ENCODE assay signal across 8 cellular contexts in genomic region chr3:52299815-52300611, GRCh38. TPM values are rescaled to one million over a fixed set of nuclear protein-coding genes. Genes with fewer than 3 reads are reported as not detected.
DNase-seq lines count a peak whose midpoint lies in the region; FAIRE-seq and TF ChIP-seq lines count a peak whose summit lies in the region.

No MANE protein-coding gene starts in this region.

- TF ChIP-seq CTCF in fibroblast of the aortic adventitia (IDR thresholded peaks at IDR 0.05; ENCODE audit: insufficient read depth, low read length), result peak; percentile 29

- no peak for DNase-seq in GM12891 (ENCODE audit: insufficient read length, low spot score)
- peak; percentile 63 to 75 for DNase-seq in NCI-H524 (lab: John Stamatoyannopoulos, UW)
- peak; percentile 49 for DNase-seq in fibroblast of the aortic adventitia (ENCODE audit: low read depth)
- no peak for DNase-seq in activated T-helper 2 cell treated with anti-CD3 and anti-CD28 coated beads, Interferon-gamma antibody, Interleukin-2, Interleukin-4, amounts not matched to agents 10 μg/mL and 5 μg/mL and 100 μg/mL, durations not matched to agents 14 hours and 24 hours and 36 hours (ENCODE audit: low spot score)
- DNase-seq in activated CD4-positive, alpha-beta T cell treated with anti-CD3 and anti-CD28 coated beads, Interleukin-2, amount 50 U/mL, for 1 hour, result no peak
- no peak for DNase-seq in stimulated activated CD4-positive, alpha-beta T cell treated with anti-CD3 and anti-CD28 coated beads, Interleukin-1b, Interleukin-23, amount 100 ng/mL, for 48 hours
- DNase-seq in activated naive CD4-positive, alpha-beta T cell treated with Interleukin-2 at 50 U/mL for 16 hours, result no peak

- H2AFZ ChIP-seq in neuron (ENCODE audit: low read depth, low read length), result no peak overlapping the region

- H3K4me1 ChIP-seq in neuron (ENCODE audit: insufficient read depth, low read length), result peaks cover 52% of the 10 kb centered on the region

- FAIRE-seq in GM12891 (lab: Jason Lieb, UNC), result peak; percentile 80

- intact Hi-C loops in activated T-helper 2 cell treated with anti-CD3 and anti-CD28 coated beads, Interferon-gamma antibody, Interleukin-2, Interleukin-4, amounts not matched to agents 10 μg/mL and 5 μg/mL and 100 μg/mL, durations not matched to agents 14 hours and 24 hours and 36 hours (cut with micrococcal nuclease), result no loop called here

- no peak for TF ChIP-seq POLR2A in GM12891 (IDR thresholded peaks at IDR 0.05; ENCODE audit: low read depth, low read length)

- H3K4me1 Mint-ChIP-seq in activated T-helper 2 cell treated with anti-CD3 and anti-CD28 coated beads, Interferon-gamma antibody, Interleukin-2, Interleukin-4, amounts not matched to agents 10 μg/mL and 5 μg/mL and 100 μg/mL, durations not matched to agents 14 hours and 24 hours and 36 hours (ENCODE audit: low read depth), result peaks cover 2% of the 10 kb centered on the region

- no peak overlapping the region for H3K4me3 ChIP-seq in fibroblast of the aortic adventitia (ENCODE audit: low read depth, low read length)
- H3K4me3 ChIP-seq in neuron (ENCODE audit: low read length), result peak overlapping the region; percentile 66

- no peaks in the 10 kb centered on the region for H3K27me3 Mint-ChIP-seq in activated T-helper 2 cell treated with anti-CD3 and anti-CD28 coated beads, Interferon-gamma antibody, Interleukin-2, Interleukin-4, amounts not matched to agents 10 μg/mL and 5 μg/mL and 100 μg/mL, durations not matched to agents 14 hours and 24 hours and 36 hours (ENCODE audit: low read depth)

- H3K4me3 Mint-ChIP-seq in activated T-helper 2 cell treated with anti-CD3 and anti-CD28 coated beads, Interferon-gamma antibody, Interleukin-2, Interleukin-4, amounts not matched to agents 10 μg/mL and 5 μg/mL and 100 μg/mL, durations not matched to agents 14 hours and 24 hours and 36 hours (ENCODE audit: low read depth), result no peak overlapping the region

- no peaks in the 10 kb centered on the region for H3K9me3 ChIP-seq in neuron (ENCODE audit: low read length)

- H3K36me3 ChIP-seq in neuron (ENCODE audit: insufficient read depth, low read length), result no peaks in the 10 kb centered on the region

- H3K36me3 Mint-ChIP-seq in activated T-helper 2 cell treated with anti-CD3 and anti-CD28 coated beads, Interferon-gamma antibody, Interleukin-2, Interleukin-4, amounts not matched to agents 10 μg/mL and 5 μg/mL and 100 μg/mL, durations not matched to agents 14 hours and 24 hours and 36 hours (ENCODE audit: low read depth), result no peaks in the 10 kb centered on the region

- H3K27me3 ChIP-seq in neuron (ENCODE audit: insufficient read depth, low read length), result no peaks in the 10 kb centered on the region

- no peaks in the 10 kb centered on the region for H3K9me3 Mint-ChIP-seq in activated T-helper 2 cell treated with anti-CD3 and anti-CD28 coated beads, Interferon-gamma antibody, Interleukin-2, Interleukin-4, amounts not matched to agents 10 μg/mL and 5 μg/mL and 100 μg/mL, durations not matched to agents 14 hours and 24 hours and 36 hours

- no peak overlapping the region for H3K27ac Mint-ChIP-seq in activated T-helper 2 cell treated with anti-CD3 and anti-CD28 coated beads, Interferon-gamma antibody, Interleukin-2, Interleukin-4, amounts not matched to agents 10 μg/mL and 5 μg/mL and 100 μg/mL, durations not matched to agents 14 hours and 24 hours and 36 hours

TF ChIP-seq in GM12891, 5 proteins besides CTCF, POLR2A, EP300 and RAD21:
- TF ChIP-seq POU2F2 (IDR thresholded peaks at IDR 0.05; ENCODE audit: low read depth, low read length) (no peak), POLR2AphosphoS5 (IDR thresholded peaks at IDR 0.05; ENCODE audit: low read depth, low read length) (no peak), PAX5 (IDR thresholded peaks at IDR 0.05; ENCODE audit: insufficient read depth, low read length, severe bottlenecking) (no peak), SPI1 (IDR thresholded peaks at IDR 0.05; ENCODE audit: low read depth, low read length) (no peak), TAF1 (IDR thresholded peaks at IDR 0.05; ENCODE audit: low read depth, low read length) (no peak)

RNA-seq across cellular contexts. Expression of gene GLYCTK, which starts 12.4 kb away (rescaled TPM):
- 11.0 TPM for polyA plus RNA-seq in GM12891 (2012; ENCODE audit: low read depth, missing spikeins)
- total RNA-seq in fibroblast of the aortic adventitia (ENCODE audit: low replicate concordance), result 6.1 and 10.4 TPM in 2 replicates
- 16.6 and 16.8 TPM in 2 replicates for total RNA-seq in activated T-helper 2 cell treated with anti-CD3 and anti-CD28 coated beads, Interferon-gamma antibody, Interleukin-2, Interleukin-4, amounts not matched to agents 10 μg/mL and 5 μg/mL and 100 μg/mL, durations not matched to agents 14 hours and 24 hours and 36 hours

RNA-seq across cellular contexts. Expression of gene DNAH1, which starts 16.1 kb away (rescaled TPM):
- polyA plus RNA-seq in GM12891 (2012; ENCODE audit: low read depth, missing spikeins), result 3.9 TPM
- 3.4 and 6.0 TPM in 2 replicates for total RNA-seq in fibroblast of the aortic adventitia (ENCODE audit: low replicate concordance)
- total RNA-seq in activated T-helper 2 cell treated with anti-CD3 and anti-CD28 coated beads, Interferon-gamma antibody, Interleukin-2, Interleukin-4, amounts not matched to agents 10 μg/mL and 5 μg/mL and 100 μg/mL, durations not matched to agents 14 hours and 24 hours and 36 hours, result 9.8 and 11.1 TPM in 2 replicates

RNA-seq across cellular contexts. Expression of gene WDR82, which starts 21.6 kb away (rescaled TPM):
- 26.5 TPM for polyA plus RNA-seq in GM12891 (2012; ENCODE audit: low read depth, missing spikeins)
- 39.6 and 61.5 TPM in 2 replicates for total RNA-seq in fibroblast of the aortic adventitia (ENCODE audit: low replicate concordance)
- total RNA-seq in activated T-helper 2 cell treated with anti-CD3 and anti-CD28 coated beads, Interferon-gamma antibody, Interleukin-2, Interleukin-4, amounts not matched to agents 10 μg/mL and 5 μg/mL and 100 μg/mL, durations not matched to agents 14 hours and 24 hours and 36 hours, result 101 and 103 TPM in 2 replicates

RNA-seq across cellular contexts. Expression of gene PPM1M, which starts 54.5 kb away (rescaled TPM):
- 19.3 TPM for polyA plus RNA-seq in GM12891 (2012; ENCODE audit: low read depth, missing spikeins)
- total RNA-seq in fibroblast of the aortic adventitia (ENCODE audit: low replicate concordance), result 27.4 and 42.4 TPM in 2 replicates
- 44.7 and 46.4 TPM in 2 replicates for total RNA-seq in activated T-helper 2 cell treated with anti-CD3 and anti-CD28 coated beads, Interferon-gamma antibody, Interleukin-2, Interleukin-4, amounts not matched to agents 10 μg/mL and 5 μg/mL and 100 μg/mL, durations not matched to agents 14 hours and 24 hours and 36 hours

Comparison
In these comparisons a context has a peak if more than half of its experiments do, and no peak if none do; other contexts are left out.
1. DNase-seq: peak in NCI-H524 (2 of 2) and fibroblast of the aortic adventitia (single experiment); none in GM12891 (single experiment), activated T-helper 2 cell treated with anti-CD3 and anti-CD28 coated beads, Interferon-gamma antibody, Interleukin-2, Interleukin-4, amounts not matched to agents 10 μg/mL and 5 μg/mL and 100 μg/mL, durations not matched to agents 14 hours and 24 hours and 36 hours (single experiment), activated CD4-positive, alpha-beta T cell treated with anti-CD3 and anti-CD28 coated beads, Interleukin-2, amount 50 U/mL, for 1 hour (single experiment), stimulated activated CD4-positive, alpha-beta T cell treated with anti-CD3 and anti-CD28 coated beads, Interleukin-1b, Interleukin-23, amount 100 ng/mL, for 48 hours (single experiment) and activated naive CD4-positive, alpha-beta T cell treated with Interleukin-2 at 50 U/mL for 16 hours (single experiment).